18 cellular contexts compared by ENCODE assay signal in the genomic region with DNA sequence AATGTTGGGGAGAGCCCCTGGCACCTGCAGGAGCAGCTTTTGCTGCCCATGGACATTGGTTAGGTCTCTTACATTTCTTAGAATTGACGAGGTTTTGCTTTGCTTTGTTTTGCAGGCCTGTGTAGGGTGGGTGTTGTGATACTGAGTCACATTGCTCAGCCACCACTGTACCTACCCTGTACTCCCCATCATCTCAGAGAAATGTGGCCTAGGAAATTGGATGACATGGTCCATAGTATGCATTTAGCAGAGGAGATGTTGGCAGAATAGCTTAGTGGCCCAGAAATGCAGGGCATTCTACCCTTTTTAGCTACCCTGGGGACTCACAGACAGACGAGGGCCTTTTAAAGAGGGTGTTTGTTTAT. TPM values are rescaled to one million over a fixed set of nuclear protein-coding genes. Genes with fewer than 3 reads are reported as not detected.
DNase-seq lines count a peak whose midpoint lies in the region; ATAC-seq and TF ChIP-seq lines count a peak whose summit lies in the region.
"Had no signal": no experiment of that assay in that cellular context is flagged by ENCODE, and none has a peak within 500 bp of the region (broad histone marks: within the 10 kb centered on the region; RNA-seq: fewer than 3 reads in every experiment).

No MANE protein-coding gene starts in this region.

- peak; percentile 21 to 28 for DNase-seq in activated CD4-positive, alpha-beta T cell treated with anti-CD3 and anti-CD28 coated beads, Interleukin-2, amount 50 U/mL, for 48 hours
- no peak for DNase-seq in activated CD4-positive, alpha-beta T cell treated with anti-CD3 and anti-CD28 coated beads, Interleukin-2, amount 50 U/mL, for 4 hours
- DNase-seq in activated naive CD4-positive, alpha-beta T cell treated with anti-CD3 and anti-CD28 coated beads, Interleukin-2, amount 50 U/mL, for 72 hours (ENCODE audit: low spot score in 2 of 2): no peak
- peak; percentile 19 for DNase-seq in retina
- no peak for DNase-seq in left ventricle myocardium inferior
- DNase-seq in NCI-H446 treated with DMSO at 0.1 percent for 48 hours (lab: John Stamatoyannopoulos, UW): no peak
- DNase-seq in CD8-positive, alpha-beta memory T cell: no peak
- DNase-seq: activated CD8-positive, alpha-beta memory T cell treated with anti-CD3 and anti-CD28 coated beads, Interleukin-2, amount 50 U/mL, for 48 hours; cerebellar nuclear complex; heart left ventricle; upper lobe of left lung had no signal

- peak; percentile 48 to 58 for ATAC-seq in activated naive CD4-positive, alpha-beta T cell treated with anti-CD3 and anti-CD28 coated beads, Interleukin-2, amount 50 U/mL, for 72 hours

- no peak overlapping the region for H2AFZ ChIP-seq in KMS-11 (ENCODE audit: low read depth)

- H3K4me3 ChIP-seq in KMS-11 (IDR thresholded peaks at IDR 0.05; ENCODE audit: insufficient read depth, low read depth, low read length) (no peak overlapping the region), left ventricle myocardium inferior (no peak overlapping the region)
- H3K4me3 ChIP-seq in CD8-positive, alpha-beta memory T cell (ENCODE audit: low read length): no peak overlapping the region
- H3K4me3 ChIP-seq: heart left ventricle, skin epidermis, upper lobe of left lung had no signal

- H3K9ac ChIP-seq in KMS-11: no peak overlapping the region

- peaks cover 16 to 32% (median 30%) of the 10 kb centered on the region in 3 donors for H3K4me1 Mint-ChIP-seq in CD8-positive, alpha-beta memory T cell
- H3K4me1 Mint-ChIP-seq: endodermal cell had no signal

- POLR2A ChIA-PET in CD8-positive, alpha-beta memory T cell (lab: Charles Lee): interaction anchor here (1.0 to 1.2 kb wide), 2 partner anchors 43 to 119 kb away, joined by 3 to 4 read pairs; no protein-coding TSS in a partner anchor

- no peaks in the 10 kb centered on the region for H4K20me1 ChIP-seq in KMS-11 (ENCODE audit: insufficient read depth)

- peak overlapping the region in 1 of 7 donors; percentile 3 for H3K4me3 Mint-ChIP-seq in CD8-positive, alpha-beta memory T cell
- H3K4me3 Mint-ChIP-seq: endodermal cell; naive B cell; stimulated activated naive B cell treated with anti-CD40 and anti-IgM and Interleukin-4, amounts not matched to agents 10 μg/mL and 1 μg/mL and 100 μg/mL, for 72 hours had no signal

- H3K27ac ChIP-seq in KMS-11: no peak overlapping the region
- no peak overlapping the region for H3K27ac ChIP-seq in left ventricle myocardium inferior (replicated peaks)
- H3K27ac ChIP-seq in CD8-positive, alpha-beta memory T cell (ENCODE audit: low read depth, low read length): no peak overlapping the region
- H3K27ac ChIP-seq: heart left ventricle, skin epidermis, upper lobe of left lung had no signal

- peak overlapping the region; percentile 48 to 96 for H3K27ac Mint-ChIP-seq in activated naive CD4-positive, alpha-beta T cell treated with anti-CD3 and anti-CD28 coated beads, Interleukin-2, amount 50 U/mL, for 72 hours
- H3K27ac Mint-ChIP-seq in CD8-positive, alpha-beta memory T cell: peak overlapping the region in 2 of 8 donors; percentile 3 to 61
- H3K27ac Mint-ChIP-seq: endodermal cell; naive B cell; stimulated activated naive B cell treated with anti-CD40 and anti-IgM and Interleukin-4, amounts not matched to agents 10 μg/mL and 1 μg/mL and 100 μg/mL, for 72 hours had no signal

- CTCF ChIA-PET in CD8-positive, alpha-beta memory T cell (lab: Charles Lee): interaction anchor here (0.7 to 2.8 kb wide), 20 partner anchors 8 to 676 kb away, joined by 3 to 24 read pairs (median 5); a partner anchor contains a TSS

- H3K79me2 ChIP-seq in KMS-11 (ENCODE audit: insufficient read depth, low read depth): no peaks in the 10 kb centered on the region

- H3K9me3 Mint-ChIP-seq in activated naive CD4-positive, alpha-beta T cell treated with anti-CD3 and anti-CD28 coated beads, Interleukin-2, amount 50 U/mL, for 72 hours: peaks cover 0 to 17% of the 10 kb centered on the region in 2 donors
- no peaks in the 10 kb centered on the region for H3K9me3 Mint-ChIP-seq in CD8-positive, alpha-beta memory T cell
- H3K9me3 Mint-ChIP-seq: stimulated activated naive B cell treated with anti-CD40 and anti-IgM and Interleukin-4, amounts not matched to agents 10 μg/mL and 1 μg/mL and 100 μg/mL, for 72 hours had no signal

- peaks cover 10 to 37% of the 10 kb centered on the region in 2 donors for H3K36me3 Mint-ChIP-seq in activated naive CD4-positive, alpha-beta T cell treated with anti-CD3 and anti-CD28 coated beads, Interleukin-2, amount 50 U/mL, for 72 hours
- H3K36me3 Mint-ChIP-seq in CD8-positive, alpha-beta memory T cell: no peaks in the 10 kb centered on the region
- H3K36me3 Mint-ChIP-seq: naive B cell; stimulated activated naive B cell treated with anti-CD40 and anti-IgM and Interleukin-4, amounts not matched to agents 10 μg/mL and 1 μg/mL and 100 μg/mL, for 72 hours had no signal

- peak; percentile 24; the same call in 1 of the 2 replicates for TF ChIP-seq CTCF in KMS-11 (conservative IDR thresholded peaks at IDR 0.05; ENCODE audit: low read depth, low read length)
- TF ChIP-seq CTCF in left ventricle myocardium inferior (IDR thresholded peaks at IDR 0.05; ENCODE audit: borderline replicate concordance): no peak

- no peaks in the 10 kb centered on the region for H3K27me3 ChIP-seq in KMS-11 (ENCODE audit: insufficient read depth, low read depth)
- H3K27me3 ChIP-seq in left ventricle myocardium inferior (ENCODE audit: low read depth): peaks cover 15% of the 10 kb centered on the region
- H3K27me3 ChIP-seq in CD8-positive, alpha-beta memory T cell (ENCODE audit: insufficient read depth, low read length, poor library complexity, severe bottlenecking): no peaks in the 10 kb centered on the region
- H3K27me3 ChIP-seq: heart left ventricle, upper lobe of left lung had no signal

- intact Hi-C loops in left ventricle myocardium inferior (cut with micrococcal nuclease): no loop called here

- H3K36me3 ChIP-seq in KMS-11 (ENCODE audit: insufficient read depth) (no peaks in the 10 kb centered on the region), left ventricle myocardium inferior (no peaks in the 10 kb centered on the region)
- H3K36me3 ChIP-seq in CD8-positive, alpha-beta memory T cell (ENCODE audit: insufficient read depth, low read length): no peaks in the 10 kb centered on the region
- H3K36me3 ChIP-seq: heart left ventricle, upper lobe of left lung had no signal

- H3K4me1 ChIP-seq in KMS-11 (ENCODE audit: low read depth, poor library complexity, severe bottlenecking) (peaks cover 29% of the 10 kb centered on the region), left ventricle myocardium inferior (no peaks in the 10 kb centered on the region)
- peaks cover 20% of the 10 kb centered on the region for H3K4me1 ChIP-seq in CD8-positive, alpha-beta memory T cell (ENCODE audit: insufficient read depth, low read length)
- H3K4me1 ChIP-seq: upper lobe of left lung had no signal

- peak overlapping the region; percentile 82 for H3K4me2 ChIP-seq in KMS-11

- H3K27me3 Mint-ChIP-seq in CD8-positive, alpha-beta memory T cell: peaks cover 3 to 5% of the 10 kb centered on the region in 2 donors

- H3K9me3 ChIP-seq in left ventricle myocardium inferior (replicated peaks): peaks cover 3% of the 10 kb centered on the region
- no peaks in the 10 kb centered on the region for H3K9me3 ChIP-seq in CD8-positive, alpha-beta memory T cell (ENCODE audit: low read length)
- H3K9me3 ChIP-seq: heart left ventricle, upper lobe of left lung had no signal

RNA-seq across cellular contexts. Expression of a gene that starts 43.7 kb away (rescaled TPM):
- 10 to 100 TPM; 16.6 to 40.1 TPM for total RNA-seq in activated naive CD4-positive, alpha-beta T cell treated with anti-CD3 and anti-CD28 coated beads, Interleukin-2, amount 50 U/mL, for 72 hours
- not detected for total RNA-seq in left ventricle myocardium inferior
- total RNA-seq in CD8-positive, alpha-beta memory T cell: 1 to 10 TPM; 3.1 to 3.5 TPM
- not detected for polyA plus RNA-seq in CD8-positive, alpha-beta memory T cell
- total RNA-seq: endodermal cell, heart left ventricle, HT1080, lung microvascular endothelial cell, upper lobe of left lung had no signal
- polyA plus RNA-seq: heart left ventricle had no signal

Comparison
In these comparisons a context has a peak if more than half of its experiments do, and no peak if none do; other contexts are left out.
1. DNase-seq: peak in activated CD4-positive, alpha-beta T cell treated with anti-CD3 and anti-CD28 coated beads, Interleukin-2, amount 50 U/mL, for 48 hours (2 of 2) and retina (single experiment); none in activated CD4-positive, alpha-beta T cell treated with anti-CD3 and anti-CD28 coated beads, Interleukin-2, amount 50 U/mL, for 4 hours (0 of 2), activated naive CD4-positive, alpha-beta T cell treated with anti-CD3 and anti-CD28 coated beads, Interleukin-2, amount 50 U/mL, for 72 hours (0 of 2), left ventricle myocardium inferior (single experiment), NCI-H446 treated with DMSO at 0.1 percent for 48 hours (single experiment) and CD8-positive, alpha-beta memory T cell (0 of 5).